20 cellular contexts compared by ENCODE assay signal in genomic region chr4:152539556-152540292, GRCh38. TPM values are rescaled to one million over a fixed set of nuclear protein-coding genes. Genes with fewer than 3 reads are reported as not detected.
DNase-seq lines count a peak whose midpoint lies in the region; ATAC-seq, FAIRE-seq and TF ChIP-seq lines count a peak whose summit lies in the region.
"Had no signal": no experiment of that assay in that cellular context is flagged by ENCODE, and none has a peak within 500 bp of the region (broad histone marks: within the 10 kb centered on the region; RNA-seq: fewer than 3 reads in every experiment).

No MANE protein-coding gene starts in this region.

- peaks cover 18% of the 10 kb centered on the region for H3K4me1 ChIP-seq in neural progenitor cell
- H3K4me1 ChIP-seq in H9 (ENCODE audit: insufficient read depth, low read length) = no peaks in the 10 kb centered on the region

- H2AK5ac ChIP-seq in H9 (ENCODE audit: insufficient read length, low read length) = no peak overlapping the region

- H2BK120ac ChIP-seq in H9 (ENCODE audit: low read depth, low read length, poor library complexity, severe bottlenecking) = no peak overlapping the region

- H3K27ac ChIP-seq in neural progenitor cell (peak overlapping the region; percentile 43), H9 (ENCODE audit: insufficient read length, low read depth, low read length) (no peak overlapping the region)
- H3K27ac ChIP-seq: dorsolateral prefrontal cortex, ovary had no signal

- no peak overlapping the region for H3K14ac ChIP-seq in H9 (ENCODE audit: insufficient read depth, low read length)

- no peak overlapping the region for H2BK5ac ChIP-seq in H9 (ENCODE audit: insufficient read length, low read length)

- H3K4me2 ChIP-seq in neural progenitor cell (peak overlapping the region; percentile 32), H9 (ENCODE audit: insufficient read depth, insufficient read length, low read length) (no peak overlapping the region)

- H3K27me3 ChIP-seq in neural progenitor cell (no peaks in the 10 kb centered on the region), H9 (ENCODE audit: insufficient read depth, low read length) (no peaks in the 10 kb centered on the region)
- H3K27me3 ChIP-seq: dorsolateral prefrontal cortex, ovary had no signal

- no CpG with 5 or more reads among the region's 16 CpGs for WGBS in H9 (ENCODE audit: extremely low coverage, insufficient read length, low lambda C conversion rate)

- H3K4me3 ChIP-seq in neural progenitor cell = no peak overlapping the region
- H3K4me3 ChIP-seq: dorsolateral prefrontal cortex, ovary had no signal

- ATAC-seq in activated CD4-positive, alpha-beta T cell treated with anti-CD3 and anti-CD28 coated beads for 36 hours = no peak
- ATAC-seq in T-cell (replicated peaks in 1 of 4) = no peak
- ATAC-seq: sciatic nerve had no signal

- H3K79me1 ChIP-seq in H9 (ENCODE audit: insufficient read depth, low read depth, low read length, poor library complexity, severe bottlenecking) = peaks cover 4% of the 10 kb centered on the region

- H3K36me3 Mint-ChIP-seq in activated CD4-positive, alpha-beta T cell treated with anti-CD3 and anti-CD28 coated beads for 36 hours (ENCODE audit: low read depth) = peaks cover 23% of the 10 kb centered on the region
- H3K36me3 Mint-ChIP-seq in T-cell (peaks cover 10% of the 10 kb centered on the region), neural progenitor cell (peaks cover 6% of the 10 kb centered on the region), H9 (ENCODE audit: insufficient read depth in 1 of 3, low read depth in 3 of 3) (peaks cover 8 to 19% (median 17%) of the 10 kb centered on the region in 3 experiments)

- H2BK15ac ChIP-seq in H9 (ENCODE audit: low read depth, low read length) = no peak overlapping the region

- no peak overlapping the region for H2BK12ac ChIP-seq in H9 (ENCODE audit: insufficient read length, low read depth, low read length)

- peaks cover 8% of the 10 kb centered on the region for H3K23me2 ChIP-seq in H9 (ENCODE audit: insufficient read length, low read depth, low read length, poor library complexity, severe bottlenecking)

- peaks cover 21% of the 10 kb centered on the region for H3F3A ChIP-seq in neural progenitor cell (ENCODE audit: low read depth)

- no peak overlapping the region for H3T11ph ChIP-seq in H9 (ENCODE audit: low read length)

- H4K8ac ChIP-seq in H9 (replicated peaks; ENCODE audit: insufficient read length, low read depth, low read length) = no peak overlapping the region

- DNase-seq in activated CD4-positive, alpha-beta T cell treated with anti-CD3 and anti-CD28 coated beads for 36 hours = no peak
- DNase-seq in activated CD4-positive, alpha-beta T cell treated with anti-CD3 and anti-CD28 coated beads for 48 hours = no peak
- DNase-seq in GM12892 (ENCODE audit: insufficient read length) (no peak), T-cell (no peak), neural progenitor cell (ENCODE audit: low spot score) (no peak), COLO668 (lab: John Stamatoyannopoulos, UW; ENCODE audit: unreplicated experiment) (no peak), H9 (no peak), HuH-7.5 (ENCODE audit: low spot score) (no peak)
- DNase-seq: activated effector memory CD4-positive, alpha-beta T cell treated with Interleukin-2 at 50 U/mL for 16 hours; caudate nucleus; DMS79; dorsolateral prefrontal cortex; KG1; NCI-H1048; ovary; stimulated activated naive CD4-positive, alpha-beta T cell had no signal

- H4K91ac ChIP-seq in H9 (ENCODE audit: insufficient read length, low read depth, low read length) = no peak overlapping the region

- POLR2A ChIA-PET in activated CD4-positive, alpha-beta T cell treated with anti-CD3 and anti-CD28 coated beads for 36 hours (lab: Charles Lee) = interaction anchor here (1.2 to 2.0 kb wide), 3 partner anchors 11 to 38 kb away, joined by 4 to 8 read pairs (median 6); no protein-coding TSS in a partner anchor
- POLR2A ChIA-PET in T-cell (lab: Charles Lee) = interaction anchor here in 1 of 2 donors (0.7 kb wide), 1 partner anchor 38 kb away, joined by 3 read pairs; no protein-coding TSS in a partner anchor

- no peak overlapping the region for H3K9ac ChIP-seq in neural progenitor cell
- no peak overlapping the region for H3K9ac ChIP-seq in H9 (ENCODE audit: extremely low read depth, insufficient read length, low read length)

- H3K23ac ChIP-seq in H9 (ENCODE audit: insufficient read length, low read depth, low read length) = no peak overlapping the region

- no peak overlapping the region for H3K56ac ChIP-seq in H9 (ENCODE audit: insufficient read length, low read depth, low read length)

- H3K4me3 Mint-ChIP-seq in activated CD4-positive, alpha-beta T cell treated with anti-CD3 and anti-CD28 coated beads for 36 hours = no peak overlapping the region
- H3K4me3 Mint-ChIP-seq in T-cell = peak overlapping the region in 1 of 3 donors; percentile 98
- H3K4me3 Mint-ChIP-seq in neural progenitor cell = no peak overlapping the region
- H3K4me3 Mint-ChIP-seq in H9 = no peak overlapping the region

- H3K4ac ChIP-seq in H9 (ENCODE audit: low read depth, low read length) = no peak overlapping the region

- no peaks in the 10 kb centered on the region for H3K36me3 ChIP-seq in neural progenitor cell
- H3K36me3 ChIP-seq: ovary had no signal

- no peak overlapping the region for H3K18ac ChIP-seq in H9 (ENCODE audit: insufficient read length, low read depth, low read length)

- H3K9me3 ChIP-seq in neural progenitor cell (ENCODE audit: low read depth) = no peaks in the 10 kb centered on the region
- H3K9me3 ChIP-seq in H9 (ENCODE audit: control insufficient read depth, low read depth, low read length) = no peaks in the 10 kb centered on the region

- no peak for TF ChIP-seq CTCF in neural progenitor cell (IDR thresholded peaks at IDR 0.05)
- no peak for TF ChIP-seq CTCF in H9 (conservative IDR thresholded peaks at IDR 0.05)

- H4K20me1 ChIP-seq in neural progenitor cell (ENCODE audit: low read depth) = peaks cover 17% of the 10 kb centered on the region
- no peaks in the 10 kb centered on the region for H4K20me1 ChIP-seq in H9 (ENCODE audit: control insufficient read depth, insufficient read depth, insufficient read length)

- intact Hi-C loops in activated CD4-positive, alpha-beta T cell treated with anti-CD3 and anti-CD28 coated beads for 36 hours (cut with DNase I, micrococcal nuclease) = loop anchor here (5.0 to 10.0 kb wide), 4 partner anchors 437 to 1525 kb away; partner anchors contain the start of genes LRBA (in 1 of the 2) and RPS3A (in 1 of the 2)

- no peak overlapping the region for H2BK20ac ChIP-seq in H9 (ENCODE audit: low read depth, low read length, poor library complexity, severe bottlenecking)

- peaks cover 30% of the 10 kb centered on the region for H3K4me1 Mint-ChIP-seq in activated CD4-positive, alpha-beta T cell treated with anti-CD3 and anti-CD28 coated beads for 36 hours
- peaks cover 45 to 56% (median 49%) of the 10 kb centered on the region in 3 donors for H3K4me1 Mint-ChIP-seq in T-cell
- peaks cover 23% of the 10 kb centered on the region for H3K4me1 Mint-ChIP-seq in neural progenitor cell
- peaks cover 14 to 15% of the 10 kb centered on the region in 2 experiments for H3K4me1 Mint-ChIP-seq in H9

- CTCF ChIA-PET in activated CD4-positive, alpha-beta T cell treated with anti-CD3 and anti-CD28 coated beads for 36 hours (lab: Charles Lee) = interaction anchor here (0.8 to 4.5 kb wide), 3 partner anchors 15 to 38 kb away, joined by 3 to 31 read pairs (median 18); no protein-coding TSS in a partner anchor
- CTCF ChIA-PET in T-cell (lab: Charles Lee) = interaction anchor here (0.6 to 6.3 kb wide), 3 partner anchors 13 to 42 kb away, joined by 6 to 53 read pairs (median 7); no protein-coding TSS in a partner anchor

- no peak for TF ChIP-seq POLR2A in GM12892 (IDR thresholded peaks at IDR 0.05; ENCODE audit: low read depth, low read length)

- peak; percentile 14 for FAIRE-seq in GM12892 (lab: Jason Lieb, UNC)
- FAIRE-seq: frontal cortex had no signal

- H3K79me2 ChIP-seq in neural progenitor cell (ENCODE audit: low read depth) (peaks cover 48% of the 10 kb centered on the region), H9 (ENCODE audit: insufficient read depth, low read length) (peaks cover 5% of the 10 kb centered on the region; the same call in 1 of the 2 replicates)

- no peaks in the 10 kb centered on the region for H3K27me3 Mint-ChIP-seq in activated CD4-positive, alpha-beta T cell treated with anti-CD3 and anti-CD28 coated beads for 36 hours
- H3K27me3 Mint-ChIP-seq in T-cell = no peaks in the 10 kb centered on the region
- H3K27me3 Mint-ChIP-seq in neural progenitor cell (ENCODE audit: insufficient read depth, low read depth) = no peaks in the 10 kb centered on the region
- no peaks in the 10 kb centered on the region for H3K27me3 Mint-ChIP-seq in H9 (ENCODE audit: low read depth)
- H3K27me3 Mint-ChIP-seq: type B pancreatic cell had no signal

- H2AFZ ChIP-seq in neural progenitor cell (replicated peaks) (no peak overlapping the region), H9 (ENCODE audit: low read length) (no peak overlapping the region)

- H3K27ac Mint-ChIP-seq in activated CD4-positive, alpha-beta T cell treated with anti-CD3 and anti-CD28 coated beads for 36 hours = peak overlapping the region; percentile 84
- H3K27ac Mint-ChIP-seq in T-cell (peak overlapping the region; percentile 86 to 93), neural progenitor cell (no peak overlapping the region), H9 (no peak overlapping the region)
- H3K27ac Mint-ChIP-seq: T-helper 2 cell treated with Interferon-gamma antibody and Interleukin-4, amounts not matched to agents 5 μg/mL and 100 μg/mL, for 36 hours had no signal

- H3K9me3 Mint-ChIP-seq in activated CD4-positive, alpha-beta T cell treated with anti-CD3 and anti-CD28 coated beads for 36 hours (ENCODE audit: low read depth) = no peaks in the 10 kb centered on the region
- H3K9me3 Mint-ChIP-seq in T-cell (no peaks in the 10 kb centered on the region), neural progenitor cell (no peaks in the 10 kb centered on the region), H9 (peaks cover 0 to 2% of the 10 kb centered on the region in 2 experiments; a peak in 4 of 5 replicates)
- H3K9me3 Mint-ChIP-seq: T-helper 2 cell treated with Interferon-gamma antibody and Interleukin-4, amounts not matched to agents 5 μg/mL and 100 μg/mL, for 36 hours; type B pancreatic cell had no signal

- no peak overlapping the region for H4K5ac ChIP-seq in H9 (ENCODE audit: insufficient read length, low read depth, low read length)

RNA-seq across cellular contexts. Expression of gene FBXW7, which starts 3.8 kb away (rescaled TPM):
- 10 to 100 TPM; 29.8 to 31.6 TPM for total RNA-seq in activated CD4-positive, alpha-beta T cell treated with anti-CD3 and anti-CD28 coated beads for 36 hours
- 61.2 TPM for polyA plus RNA-seq in GM12892 (2012; ENCODE audit: missing spikeins)
- total RNA-seq in T-cell = 100 to 1,000 TPM in 2 of 5 donors, 10 to 100 TPM in 3; 91.9 to 131 (median 96.0) TPM
- total RNA-seq in neural progenitor cell (ENCODE audit: low replicate concordance) = 43.9 TPM in 2 replicates
- 27.1 and 29.5 TPM in 2 replicates for total RNA-seq in H9 (2021)

Comparison
In these comparisons a context has a peak if more than half of its experiments do, and no peak if none do; other contexts are left out.
1. H3K27ac Mint-ChIP-seq: peak in activated CD4-positive, alpha-beta T cell treated with anti-CD3 and anti-CD28 coated beads for 36 hours (single experiment) and T-cell (2 of 2); none in neural progenitor cell (single experiment) and H9 (0 of 3).